ENCODE assay signal across 21 cellular contexts in genomic region chr4:150164055-150164454, GRCh38.
A peak's percentile ranks its signal among the peaks of the same experiment; 100 is the strongest.
DNase-seq lines count a peak whose midpoint lies in the region; ATAC-seq, FAIRE-seq and TF ChIP-seq lines count a peak whose summit lies in the region.
"Had no signal": no experiment of that assay in that cellular context is flagged by ENCODE, and none has a peak within 500 bp of the region (broad histone marks: within the 10 kb centered on the region; RNA-seq: fewer than 3 reads in every experiment).

No MANE protein-coding gene starts in this region.

- no peak for FAIRE-seq in kidney (lab: Jason Lieb, UNC)
- FAIRE-seq: K562 had no signal

- H3K36me3 ChIP-seq in left ventricle myocardium inferior (no peaks in the 10 kb centered on the region), kidney (ENCODE audit: control insufficient read depth in 1 of 2, insufficient read depth in 2 of 2, low read length in 2 of 2) (no peaks in the 10 kb centered on the region)

- H3K27ac Mint-ChIP-seq in HFFc6, result peak overlapping the region; percentile 29
- H3K27ac Mint-ChIP-seq: B cell; CD4-positive, CD25-positive, alpha-beta regulatory T cell; GM23338 had no signal

- H3K9me3 Mint-ChIP-seq in HFFc6, result peaks cover 3% of the 10 kb centered on the region; the same call in 1 of the 2 replicates

- H3K9ac ChIP-seq in kidney (ENCODE audit: low read length in 2 of 2), result no peak overlapping the region

- peaks cover 90% of the 10 kb centered on the region for H3K4me1 Mint-ChIP-seq in HFFc6 (ENCODE audit: low read depth)
- H3K4me1 Mint-ChIP-seq: B cell; CD4-positive, CD25-positive, alpha-beta regulatory T cell had no signal

- H3K27ac ChIP-seq in left ventricle myocardium inferior (replicated peaks), result peak overlapping the region; percentile 65
- H3K27ac ChIP-seq in kidney (ENCODE audit: low read depth in 2 of 2, low read length in 2 of 2), result no peak overlapping the region

- peaks cover 17% of the 10 kb centered on the region for H3K27me3 Mint-ChIP-seq in HFFc6 (ENCODE audit: insufficient read depth)
- H3K27me3 Mint-ChIP-seq: CD4-positive, CD25-positive, alpha-beta regulatory T cell had no signal

- no peak overlapping the region for H3K4me3 ChIP-seq in left ventricle myocardium inferior
- H3K4me3 ChIP-seq in kidney (ENCODE audit: low read length in 2 of 2), result no peak overlapping the region
- H3K4me3 ChIP-seq: GM23338, K562 had no signal

- DNase-seq in AG20443 (ENCODE audit: low spot score) (peak; percentile 39), HFFc6 (no peak), fibroblast of gingiva (ENCODE audit: low read depth) (peak; percentile 49), left ventricle myocardium inferior (peak; percentile 63), kidney (no peak)
- DNase-seq in activated CD4-positive, alpha-beta T cell treated with anti-CD3 and anti-CD28 coated beads for 1 hour, result no peak
- DNase-seq: CD4-positive, CD25-positive, alpha-beta regulatory T cell; COR-L47; DMS 273 treated with DMSO at 0.1 percent for 48 hours; DND-41; GDM1; NCI-H1092 treated with DMSO at 0.1 percent for 48 hours; NCI-H146; NCI-H2081 treated with DMSO at 0.1 percent for 48 hours; NCI-H748 treated with DMSO at 0.1 percent for 48 hours; RPMI8226 had no signal

- intact Hi-C loops in left ventricle myocardium inferior (cut with micrococcal nuclease) (no loop called here), kidney (cut with DNase I) (no loop called here)

- H3K4me3 Mint-ChIP-seq in HFFc6, result peak overlapping the region; percentile 30; the same call in 1 of the 2 replicates
- H3K4me3 Mint-ChIP-seq: B cell; CD4-positive, CD25-positive, alpha-beta regulatory T cell; GM23338 had no signal

- no peaks in the 10 kb centered on the region for H3K27me3 ChIP-seq in left ventricle myocardium inferior (ENCODE audit: low read depth)

- H3K9me3 ChIP-seq in left ventricle myocardium inferior (replicated peaks) (no peaks in the 10 kb centered on the region), kidney (ENCODE audit: control insufficient read depth in 1 of 2, low read length in 2 of 2) (no peaks in the 10 kb centered on the region)

- TF ChIP-seq CTCF in HFFc6 (IDR thresholded peaks at IDR 0.05), result no peak
- TF ChIP-seq CTCF in left ventricle myocardium inferior (IDR thresholded peaks at IDR 0.05; ENCODE audit: borderline replicate concordance), result no peak
- TF ChIP-seq CTCF in kidney (IDR thresholded peaks at IDR 0.05; ENCODE audit: borderline replicate concordance, extremely low read depth, insufficient read depth), result no peak

- no peak for ATAC-seq in HG02588 (IDR thresholded peaks at IDR 0.05; ENCODE audit: unreplicated experiment)
- ATAC-seq: GM23338, HCT116, K562 had no signal

- peaks cover 86% of the 10 kb centered on the region for H3K36me3 Mint-ChIP-seq in HFFc6 (ENCODE audit: low read depth)
- H3K36me3 Mint-ChIP-seq: CD4-positive, CD25-positive, alpha-beta regulatory T cell had no signal

- H3K4me1 ChIP-seq in left ventricle myocardium inferior (peaks cover 45% of the 10 kb centered on the region), kidney (ENCODE audit: control insufficient read depth in 1 of 2, insufficient read depth in 1 of 2, low read depth in 1 of 2, low read length in 2 of 2) (peaks cover 0 to 10% of the 10 kb centered on the region in 2 donors)

Comparison
In these comparisons a context has a peak if more than half of its experiments do, and no peak if none do; other contexts are left out.
1. DNase-seq: peak in AG20443 (single experiment), fibroblast of gingiva (single experiment) and left ventricle myocardium inferior (single experiment); none in HFFc6 (single experiment), kidney (single experiment) and activated CD4-positive, alpha-beta T cell treated with anti-CD3 and anti-CD28 coated beads for 1 hour (single experiment).